1 cellular context compared by ENCODE assay signal in the genomic region with DNA sequence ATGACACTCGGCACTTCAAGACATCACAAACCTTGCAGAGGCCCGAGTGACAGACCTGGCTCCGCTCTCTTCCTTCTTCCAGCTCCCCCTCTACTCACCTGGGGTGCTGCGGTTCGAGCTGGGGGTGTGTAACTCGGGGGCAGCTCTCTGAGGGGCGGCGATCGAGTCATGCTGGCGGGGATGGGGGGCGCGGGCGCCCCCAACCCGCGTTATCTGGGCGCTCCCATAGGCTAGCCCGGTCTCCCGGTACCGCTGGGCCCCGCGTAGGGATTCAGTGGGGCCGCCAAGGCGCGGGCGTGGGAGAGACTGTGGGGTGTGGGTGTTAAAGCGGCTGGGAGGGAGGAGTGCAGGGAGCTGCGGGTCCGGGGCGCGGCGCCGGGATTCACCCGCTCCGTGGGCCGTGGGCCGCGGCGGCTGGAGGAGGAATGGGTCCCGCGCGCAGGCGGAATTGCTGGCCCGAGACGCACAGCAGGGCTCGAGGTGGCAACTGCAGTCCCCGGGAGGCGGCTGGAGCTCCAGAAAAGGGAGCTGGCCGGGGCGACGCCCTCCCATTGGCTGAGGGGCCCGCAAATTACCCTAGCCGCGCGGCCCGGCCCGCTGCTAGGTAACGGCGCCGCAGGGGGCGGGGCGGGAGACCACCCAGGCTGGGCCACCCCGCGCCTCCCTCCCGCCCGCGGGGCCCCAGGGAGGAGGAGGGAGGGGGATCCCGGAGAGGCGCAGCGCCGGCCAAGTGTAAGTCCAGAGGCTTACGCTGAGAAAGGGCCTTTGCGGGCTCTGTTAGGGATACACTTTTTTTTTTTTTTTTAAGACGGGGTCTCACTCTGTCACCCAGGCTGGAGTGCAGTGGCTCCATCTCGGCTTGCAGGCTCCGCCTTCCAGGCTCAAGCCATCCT.
A peak's percentile ranks its signal among the peaks of the same experiment; 100 is the strongest.
TF ChIP-seq lines count a peak whose summit lies in the region.

A gene with protein sequence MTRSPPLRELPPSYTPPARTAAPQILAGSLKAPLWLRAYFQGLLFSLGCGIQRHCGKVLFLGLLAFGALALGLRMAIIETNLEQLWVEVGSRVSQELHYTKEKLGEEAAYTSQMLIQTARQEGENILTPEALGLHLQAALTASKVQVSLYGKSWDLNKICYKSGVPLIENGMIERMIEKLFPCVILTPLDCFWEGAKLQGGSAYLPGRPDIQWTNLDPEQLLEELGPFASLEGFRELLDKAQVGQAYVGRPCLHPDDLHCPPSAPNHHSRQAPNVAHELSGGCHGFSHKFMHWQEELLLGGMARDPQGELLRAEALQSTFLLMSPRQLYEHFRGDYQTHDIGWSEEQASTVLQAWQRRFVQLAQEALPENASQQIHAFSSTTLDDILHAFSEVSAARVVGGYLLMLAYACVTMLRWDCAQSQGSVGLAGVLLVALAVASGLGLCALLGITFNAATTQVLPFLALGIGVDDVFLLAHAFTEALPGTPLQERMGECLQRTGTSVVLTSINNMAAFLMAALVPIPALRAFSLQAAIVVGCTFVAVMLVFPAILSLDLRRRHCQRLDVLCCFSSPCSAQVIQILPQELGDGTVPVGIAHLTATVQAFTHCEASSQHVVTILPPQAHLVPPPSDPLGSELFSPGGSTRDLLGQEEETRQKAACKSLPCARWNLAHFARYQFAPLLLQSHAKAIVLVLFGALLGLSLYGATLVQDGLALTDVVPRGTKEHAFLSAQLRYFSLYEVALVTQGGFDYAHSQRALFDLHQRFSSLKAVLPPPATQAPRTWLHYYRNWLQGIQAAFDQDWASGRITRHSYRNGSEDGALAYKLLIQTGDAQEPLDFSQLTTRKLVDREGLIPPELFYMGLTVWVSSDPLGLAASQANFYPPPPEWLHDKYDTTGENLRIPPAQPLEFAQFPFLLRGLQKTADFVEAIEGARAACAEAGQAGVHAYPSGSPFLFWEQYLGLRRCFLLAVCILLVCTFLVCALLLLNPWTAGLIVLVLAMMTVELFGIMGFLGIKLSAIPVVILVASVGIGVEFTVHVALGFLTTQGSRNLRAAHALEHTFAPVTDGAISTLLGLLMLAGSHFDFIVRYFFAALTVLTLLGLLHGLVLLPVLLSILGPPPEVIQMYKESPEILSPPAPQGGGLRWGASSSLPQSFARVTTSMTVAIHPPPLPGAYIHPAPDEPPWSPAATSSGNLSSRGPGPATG (minus strand): TSS at position 491 of the 893 bp plus-strand sequence. CDS start 321 bp downstream, at position 170.

TF ChIP-seq in SK-N-SH, 30 proteins besides CTCF, POLR2A, EP300 and RAD21 (continued from another document):
- no peak for TF ChIP-seq REST (IDR thresholded peaks at IDR 0.05; ENCODE audit: low read depth, low read length)
- TF ChIP-seq MXI1 (IDR thresholded peaks at IDR 0.05; ENCODE audit: low read depth, low read length), result peak; percentile 57; the same call in 1 of the 2 replicates
- TF ChIP-seq YY1 (IDR thresholded peaks at IDR 0.05; ENCODE audit: low read depth), result no peak
- TF ChIP-seq NRF1 (IDR thresholded peaks at IDR 0.05; ENCODE audit: low read depth, low read length), result no peak
- no peak for TF ChIP-seq POLR2AphosphoS5 (IDR thresholded peaks at IDR 0.05; ENCODE audit: low read depth, low read length)
- no peak for TF ChIP-seq TEAD4 (IDR thresholded peaks at IDR 0.05; ENCODE audit: borderline replicate concordance, insufficient read depth)
- TF ChIP-seq RFX5 (IDR thresholded peaks at IDR 0.05; ENCODE audit: low read length), result peak; percentile 58; the same call in 1 of the 2 replicates
- no peak for TF ChIP-seq SMC3 (IDR thresholded peaks at IDR 0.05; ENCODE audit: low read depth, low read length)
- TF ChIP-seq CHD2 (IDR thresholded peaks at IDR 0.05; ENCODE audit: low read length, partially characterized antibody), result peak; percentile 41
- no peak for TF ChIP-seq RXRA (IDR thresholded peaks at IDR 0.05; ENCODE audit: borderline replicate concordance, low read depth)
- TF ChIP-seq, protein P1, sequence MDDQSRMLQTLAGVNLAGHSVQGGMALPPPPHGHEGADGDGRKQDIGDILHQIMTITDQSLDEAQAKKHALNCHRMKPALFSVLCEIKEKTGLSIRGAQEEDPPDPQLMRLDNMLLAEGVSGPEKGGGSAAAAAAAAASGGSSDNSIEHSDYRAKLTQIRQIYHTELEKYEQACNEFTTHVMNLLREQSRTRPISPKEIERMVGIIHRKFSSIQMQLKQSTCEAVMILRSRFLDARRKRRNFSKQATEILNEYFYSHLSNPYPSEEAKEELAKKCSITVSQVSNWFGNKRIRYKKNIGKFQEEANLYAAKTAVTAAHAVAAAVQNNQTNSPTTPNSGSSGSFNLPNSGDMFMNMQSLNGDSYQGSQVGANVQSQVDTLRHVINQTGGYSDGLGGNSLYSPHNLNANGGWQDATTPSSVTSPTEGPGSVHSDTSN (IDR thresholded peaks at IDR 0.05), result peak; percentile 15; the same call in 1 of the 2 replicates
- TF ChIP-seq, protein P2, sequence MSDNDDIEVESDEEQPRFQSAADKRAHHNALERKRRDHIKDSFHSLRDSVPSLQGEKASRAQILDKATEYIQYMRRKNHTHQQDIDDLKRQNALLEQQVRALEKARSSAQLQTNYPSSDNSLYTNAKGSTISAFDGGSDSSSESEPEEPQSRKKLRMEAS (IDR thresholded peaks at IDR 0.05; ENCODE audit: low read depth), result no peak
- TF ChIP-seq ZBTB33 (IDR thresholded peaks at IDR 0.05; ENCODE audit: borderline replicate concordance, low read depth), result no peak
- no peak for TF ChIP-seq GABPA (IDR thresholded peaks at IDR 0.05; ENCODE audit: low read depth)
- TF ChIP-seq USF1 (IDR thresholded peaks at IDR 0.05; ENCODE audit: borderline replicate concordance, low read depth), result no peak
